27 cellular contexts compared by ENCODE assay signal in the genomic region with DNA sequence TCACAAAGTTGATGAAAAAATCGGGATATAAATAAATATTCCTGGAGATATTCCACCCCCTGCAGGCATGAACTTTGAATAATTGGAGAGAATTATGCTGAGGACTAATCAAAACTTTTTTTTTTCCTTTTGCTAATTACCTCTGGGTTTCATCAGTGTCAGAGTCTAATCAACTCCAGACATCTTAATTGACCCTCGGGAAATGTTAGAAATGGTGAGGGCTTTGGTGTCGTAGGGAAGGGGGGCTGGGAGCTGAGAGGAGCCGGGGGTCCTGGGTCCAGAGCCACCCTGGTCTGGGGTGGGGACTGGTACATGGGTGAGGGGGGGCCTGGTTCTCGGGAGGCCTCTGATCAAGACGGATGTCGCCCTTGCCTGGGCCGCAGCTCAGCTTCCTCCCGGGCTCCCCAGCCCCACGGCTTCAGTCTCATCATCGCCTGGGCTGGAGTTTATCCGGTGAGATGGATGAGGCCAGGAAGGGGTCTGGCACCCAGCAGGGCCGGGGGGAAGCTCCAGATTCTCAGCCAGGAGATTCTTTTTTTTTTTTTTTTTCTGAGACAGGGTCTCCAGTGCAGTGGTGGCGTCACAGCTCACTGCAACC. TPM values are rescaled to one million over a fixed set of nuclear protein-coding genes. Genes with fewer than 3 reads are reported as not detected.
DNase-seq lines count a peak whose midpoint lies in the region; ATAC-seq and TF ChIP-seq lines count a peak whose summit lies in the region.
"Had no signal": no experiment of that assay in that cellular context is flagged by ENCODE, and none has a peak within 500 bp of the region (broad histone marks: within the 10 kb centered on the region; RNA-seq: fewer than 3 reads in every experiment).

No MANE protein-coding gene starts in this region.

- H3K4me1 ChIP-seq in BE2C (no peaks in the 10 kb centered on the region; the same call in 1 of the 2 replicates), osteoblast (ENCODE audit: insufficient read depth, low read length) (no peaks in the 10 kb centered on the region), upper lobe of left lung (no peaks in the 10 kb centered on the region)
- H3K4me1 ChIP-seq: Caco-2 had no signal

- H4K20me1 ChIP-seq in osteoblast (ENCODE audit: insufficient read depth, low read length), result no peaks in the 10 kb centered on the region

- no peak overlapping the region for H2AFZ ChIP-seq in osteoblast (ENCODE audit: low read length)

- H3K27ac ChIP-seq in osteoblast (ENCODE audit: low read depth, low read length) (no peak overlapping the region), upper lobe of left lung (no peak overlapping the region)

- TF ChIP-seq CTCF in BE2C (IDR thresholded peaks at IDR 0.05; ENCODE audit: low read depth, low read length), result no peak
- TF ChIP-seq CTCF in osteoblast (IDR thresholded peaks at IDR 0.05; ENCODE audit: extremely low read depth, low read depth, low read length), result no peak
- no peak for TF ChIP-seq CTCF in upper lobe of left lung (IDR thresholded peaks at IDR 0.05)

- H3K4me2 ChIP-seq in osteoblast (ENCODE audit: insufficient read depth, low read length), result no peak overlapping the region

- H3K4me3 ChIP-seq in BE2C (ENCODE audit: low read depth, low read length) (no peak overlapping the region), osteoblast (ENCODE audit: insufficient read depth, low read length) (no peak overlapping the region), upper lobe of left lung (no peak overlapping the region)
- H3K4me3 ChIP-seq: GM12878 had no signal

- H3K79me2 ChIP-seq in osteoblast (ENCODE audit: insufficient read depth, low read length), result no peaks in the 10 kb centered on the region

- TF ChIP-seq EP300 in upper lobe of left lung (IDR thresholded peaks at IDR 0.05), result no peak

- ATAC-seq in upper lobe of left lung (ENCODE audit: low FRiP score in 2 of 2), result no peak
- ATAC-seq: CD8-positive, alpha-beta T cell; GM12878; HCT116 had no signal

- no peaks in the 10 kb centered on the region for H3K9me3 ChIP-seq in BE2C
- H3K9me3 ChIP-seq in osteoblast (ENCODE audit: low read depth, low read length), result peaks cover 3% of the 10 kb centered on the region
- peaks cover 4 to 33% (median 23%) of the 10 kb centered on the region in 4 donors for H3K9me3 ChIP-seq in upper lobe of left lung

- WGBS in upper lobe of left lung, 2 donors, result 58 to 61% methylated on average over 14 of the region's 14 CpGs

- H3K27me3 ChIP-seq in BE2C, result no peaks in the 10 kb centered on the region; the same call in none of the 2 replicates
- H3K27me3 ChIP-seq in osteoblast (ENCODE audit: insufficient read depth, low read length), result peaks cover 4% of the 10 kb centered on the region
- no peaks in the 10 kb centered on the region for H3K27me3 ChIP-seq in upper lobe of left lung

- H3K36me3 ChIP-seq in BE2C, result no peaks in the 10 kb centered on the region
- H3K36me3 ChIP-seq in osteoblast (ENCODE audit: insufficient read depth, low read length), result no peaks in the 10 kb centered on the region
- H3K36me3 ChIP-seq in upper lobe of left lung, result no peaks in the 10 kb centered on the region

- DNase-seq in BE2C, result peak; percentile 46
- DNase-seq in SK-N-DZ (ENCODE audit: low spot score), result peak; percentile 89
- peak; percentile 63 for DNase-seq in islet precursor cell
- DNase-seq in osteoblast (ENCODE audit: insufficient read length, low spot score, missing footprints), result peak; percentile 75
- DNase-seq in upper lobe of left lung, result no peak
- DNase-seq in Ammon's horn (ENCODE audit: low spot score), result no peak
- DNase-seq in hippocampal formation (lab: John Stamatoyannopoulos, UW), result no peak
- no peak for DNase-seq in KG1 (lab: John Stamatoyannopoulos, UW)
- DNase-seq: 8988T; ACHN; C1 segment of cervical spinal cord; Caco-2; CD8-positive, alpha-beta T cell; DMS 273 treated with DMSO at 0.1 percent for 48 hours; DMS79; EL; GDM1; MV-4-11; NCI-H1105; NCI-H1436 treated with DMSO at 0.1 percent for 48 hours; NCI-H187 treated with DMSO at 0.1 percent for 48 hours; NCI-H748 treated with DMSO at 0.1 percent for 48 hours; SIG-M5 had no signal

- no peak for TF ChIP-seq POLR2A in upper lobe of left lung (IDR thresholded peaks at IDR 0.05)

RNA-seq across cellular contexts. Expression of gene ELFN1, which starts 30.4 kb away (rescaled TPM):
- polyA plus RNA-seq in BE2C (2012; ENCODE audit: insufficient read depth, insufficient read length, low read depth), result 0.23 TPM
- polyA plus RNA-seq in SK-N-DZ (2014; cell fraction: cytosol; rRNA removed), result 19.1 and 20.7 TPM in 2 replicates
- polyA plus RNA-seq in SK-N-DZ (2014; cell fraction: nucleus; rRNA removed), result 13.3 and 17.1 TPM in 2 replicates
- total RNA-seq in osteoblast, result 12.7 and 14.1 TPM in 2 replicates
- 1 to 10 TPM in 2 of 6 donors, under 1 TPM in 3, not detected in 1; 0.11 to 3.0 (median 0.30) TPM for total RNA-seq in upper lobe of left lung
- total RNA-seq: CD8-positive, alpha-beta T cell; GM12878; LHCN-M2; MCF 10A had no signal

Comparison
In these comparisons a context has a peak if more than half of its experiments do, and no peak if none do; other contexts are left out.
1. DNase-seq: peak in BE2C (single experiment), SK-N-DZ (single experiment), islet precursor cell (single experiment) and osteoblast (single experiment); none in upper lobe of left lung (0 of 2), Ammon's horn (single experiment), hippocampal formation (0 of 2) and KG1 (single experiment).